9 cellular contexts compared by ENCODE assay signal in genomic region chr9:137294091-137294683, GRCh38. TPM values are rescaled to one million over a fixed set of nuclear protein-coding genes. Genes with fewer than 3 reads are reported as not detected.
DNase-seq lines count a peak whose midpoint lies in the region; ATAC-seq and TF ChIP-seq lines count a peak whose summit lies in the region.
"Had no signal": no experiment of that assay in that cellular context is flagged by ENCODE, and none has a peak within 500 bp of the region (broad histone marks: within the 10 kb centered on the region; RNA-seq: fewer than 3 reads in every experiment).

No MANE protein-coding gene starts in this region.

- no peaks in the 10 kb centered on the region for H3K9me2 ChIP-seq in OCI-LY7 (ENCODE audit: insufficient read depth, low read length)

- H3K9me3 Mint-ChIP-seq in activated naive CD4-positive, alpha-beta T cell treated with anti-CD3 and anti-CD28 coated beads for 36 hours: peaks cover 1% of the 10 kb centered on the region
- no peaks in the 10 kb centered on the region for H3K9me3 Mint-ChIP-seq in natural killer cell treated with Interleukin-12 subunit alpha and Interleukin-12 subunit beta and Interleukin-15 and Interleukin-18, amount 100 ng/mL, for 72 hours

- H3K4me1 Mint-ChIP-seq in activated naive CD4-positive, alpha-beta T cell treated with anti-CD3 and anti-CD28 coated beads for 36 hours (ENCODE audit: low read depth): peaks cover 8% of the 10 kb centered on the region
- peaks cover 5 to 8% of the 10 kb centered on the region in 2 donors for H3K4me1 Mint-ChIP-seq in natural killer cell treated with Interleukin-12 subunit alpha and Interleukin-12 subunit beta and Interleukin-15 and Interleukin-18, amount 100 ng/mL, for 72 hours (ENCODE audit: low read depth in 2 of 2)

- no TSS peak for BruUV-seq in OCI-LY7 (replicated peaks; lab: Mats Ljungman, UMichigan)

- H3K4me3 ChIP-seq in OCI-LY7 (ENCODE audit: low read depth, low read length, poor library complexity, severe bottlenecking): no peak overlapping the region
- no peak overlapping the region for H3K4me3 ChIP-seq in choroid plexus epithelial cell (ENCODE audit: low read depth, low read length)

- H2AFZ ChIP-seq in OCI-LY7 (ENCODE audit: low read length): no peak overlapping the region

- intact Hi-C loops in activated naive CD4-positive, alpha-beta T cell treated with anti-CD3 and anti-CD28 coated beads for 36 hours (cut with micrococcal nuclease): loop anchor here (1.0 kb wide), 1 partner anchor 151 kb away; no protein-coding TSS in a partner anchor
- intact Hi-C loops in OCI-LY7 (cut with micrococcal nuclease; ENCODE audit: unreplicated experiment): no loop called here

- H3K4me1 ChIP-seq in OCI-LY7 (ENCODE audit: insufficient read depth, low read length, poor library complexity, severe bottlenecking): peaks cover 22% of the 10 kb centered on the region

- peak; percentile 64 to 70 for ATAC-seq in natural killer cell treated with Interleukin-12 subunit alpha and Interleukin-12 subunit beta and Interleukin-15 and Interleukin-18, amount 100 ng/mL, for 72 hours
- no peak for ATAC-seq in GM19023 (IDR thresholded peaks at IDR 0.05; ENCODE audit: unreplicated experiment)

- H3K27me3 Mint-ChIP-seq in activated naive CD4-positive, alpha-beta T cell treated with anti-CD3 and anti-CD28 coated beads for 36 hours (ENCODE audit: low read depth): peaks cover 20% of the 10 kb centered on the region
- H3K27me3 Mint-ChIP-seq in natural killer cell treated with Interleukin-12 subunit alpha and Interleukin-12 subunit beta and Interleukin-15 and Interleukin-18, amount 100 ng/mL, for 72 hours: peaks cover 10 to 15% of the 10 kb centered on the region in 2 donors

- no peaks in the 10 kb centered on the region for H3K36me3 ChIP-seq in OCI-LY7 (ENCODE audit: insufficient read depth, low read length)

- no peak overlapping the region for H3K27ac Mint-ChIP-seq in activated naive CD4-positive, alpha-beta T cell treated with anti-CD3 and anti-CD28 coated beads for 36 hours
- H3K27ac Mint-ChIP-seq in natural killer cell treated with Interleukin-12 subunit alpha and Interleukin-12 subunit beta and Interleukin-15 and Interleukin-18, amount 100 ng/mL, for 72 hours: no peak overlapping the region

- H3K79me2 ChIP-seq in OCI-LY7 (ENCODE audit: insufficient read depth, low read depth, low read length): no peaks in the 10 kb centered on the region

- H3K9me3 ChIP-seq in OCI-LY7 (ENCODE audit: low read length): no peaks in the 10 kb centered on the region; the same call in 1 of the 2 replicates

- no peaks in the 10 kb centered on the region for H4K20me1 ChIP-seq in OCI-LY7 (ENCODE audit: insufficient read depth, low read length)

- POLR2A ChIA-PET in OCI-LY7 (lab: Charles Lee): no interaction called here

- CTCF ChIA-PET in activated naive CD4-positive, alpha-beta T cell treated with anti-CD3 and anti-CD28 coated beads for 36 hours (lab: Charles Lee): interaction anchor here (0.8 to 1.3 kb wide), 2 partner anchors 199 to 233 kb away, joined by 3 read pairs; no protein-coding TSS in a partner anchor
- CTCF ChIA-PET in OCI-LY7 (lab: Charles Lee; ENCODE audit: unreplicated experiment): no interaction called here

- DNase-seq in activated naive CD4-positive, alpha-beta T cell treated with anti-CD3 and anti-CD28 coated beads for 36 hours: peak; percentile 37
- DNase-seq in activated naive CD4-positive, alpha-beta T cell treated with Interleukin-2 at 50 U/mL for 16 hours: no peak
- DNase-seq in OCI-LY7 (ENCODE audit: low spot score) (peak; percentile 67), choroid plexus epithelial cell (ENCODE audit: low read depth) (peak; percentile 61), AML-193 (lab: John Stamatoyannopoulos, UW) (no peak), C1 segment of cervical spinal cord (lab: John Stamatoyannopoulos, UW) (no peak)
- DNase-seq in natural killer cell treated with Interleukin-12 subunit alpha and Interleukin-12 subunit beta and Interleukin-15 and Interleukin-18, amount 100 ng/mL, for 72 hours (ENCODE audit: low spot score): no peak

- no peaks in the 10 kb centered on the region for H3K36me3 Mint-ChIP-seq in activated naive CD4-positive, alpha-beta T cell treated with anti-CD3 and anti-CD28 coated beads for 36 hours (ENCODE audit: low read depth)
- H3K36me3 Mint-ChIP-seq in natural killer cell treated with Interleukin-12 subunit alpha and Interleukin-12 subunit beta and Interleukin-15 and Interleukin-18, amount 100 ng/mL, for 72 hours: no peaks in the 10 kb centered on the region

- TF ChIP-seq CTCF in OCI-LY7 (conservative IDR thresholded peaks at IDR 0.05; ENCODE audit: low read length) (peak; percentile 51; the same call in 1 of the 2 replicates), choroid plexus epithelial cell (conservative IDR thresholded peaks at IDR 0.05; ENCODE audit: low read depth, low read length) (no peak)

- H3K4me2 ChIP-seq in OCI-LY7 (ENCODE audit: low read length): no peak overlapping the region

- no peak overlapping the region for H3K27ac ChIP-seq in OCI-LY7 (ENCODE audit: low read depth, low read length, poor library complexity, severe bottlenecking)

- H3K4me3 Mint-ChIP-seq in activated naive CD4-positive, alpha-beta T cell treated with anti-CD3 and anti-CD28 coated beads for 36 hours: peak overlapping the region; percentile 9
- H3K4me3 Mint-ChIP-seq in natural killer cell treated with Interleukin-12 subunit alpha and Interleukin-12 subunit beta and Interleukin-15 and Interleukin-18, amount 100 ng/mL, for 72 hours: peak overlapping the region; percentile 60

RNA-seq across cellular contexts. Expression of gene NRARP, which starts 7.9 kb away (rescaled TPM):
- total RNA-seq in activated naive CD4-positive, alpha-beta T cell treated with anti-CD3 and anti-CD28 coated beads for 36 hours: 1 to 10 TPM; 1.8 to 2.2 TPM
- total RNA-seq in OCI-LY7 (2014; rRNA removed; shearing (Covaris generic)): 6.9 TPM in 2 replicates
- total RNA-seq in OCI-LY7 (2022): 6.4 and 8.9 TPM in 2 replicates
- total RNA-seq in natural killer cell treated with Interleukin-12 subunit alpha and Interleukin-12 subunit beta and Interleukin-15 and Interleukin-18, amount 100 ng/mL, for 72 hours: 1 to 10 TPM in 1 of 2 donors, under 1 TPM in 1; 0.88 to 2.6 TPM

RNA-seq across cellular contexts. Expression of gene TOR4A, which starts 16.7 kb away (rescaled TPM):
- total RNA-seq in activated naive CD4-positive, alpha-beta T cell treated with anti-CD3 and anti-CD28 coated beads for 36 hours: 1 to 10 TPM in 1 of 2 experiments, under 1 TPM in 1; 0.93 to 1.1 TPM
- total RNA-seq in OCI-LY7 (2014; rRNA removed; shearing (Covaris generic)): 11.6 and 11.7 TPM in 2 replicates
- 19.7 and 22.3 TPM in 2 replicates for total RNA-seq in OCI-LY7 (2022)
- total RNA-seq in natural killer cell treated with Interleukin-12 subunit alpha and Interleukin-12 subunit beta and Interleukin-15 and Interleukin-18, amount 100 ng/mL, for 72 hours: 10 to 100 TPM; 31.1 to 38.4 TPM

RNA-seq across cellular contexts. Expression of gene NELFB, which starts 39.1 kb away (rescaled TPM):
- total RNA-seq in activated naive CD4-positive, alpha-beta T cell treated with anti-CD3 and anti-CD28 coated beads for 36 hours: 10 to 100 TPM; 47.0 to 47.1 TPM
- 59.5 and 62.6 TPM in 2 replicates for total RNA-seq in OCI-LY7 (2014; rRNA removed; shearing (Covaris generic))
- 74.8 and 76.1 TPM in 2 replicates for total RNA-seq in OCI-LY7 (2022)
- 10 to 100 TPM; 58.8 to 90.3 TPM for total RNA-seq in natural killer cell treated with Interleukin-12 subunit alpha and Interleukin-12 subunit beta and Interleukin-15 and Interleukin-18, amount 100 ng/mL, for 72 hours

RNA-seq across cellular contexts. Expression of gene STPG3, which starts 43.1 kb away (rescaled TPM):
- not detected for total RNA-seq in activated naive CD4-positive, alpha-beta T cell treated with anti-CD3 and anti-CD28 coated beads for 36 hours
- 0.73 TPM in 1 of 2 replicates, not detected in the other for total RNA-seq in OCI-LY7 (2014; rRNA removed; shearing (Covaris generic))
- total RNA-seq in OCI-LY7 (2022): 1.7 and 2.7 TPM in 2 replicates
- total RNA-seq in natural killer cell treated with Interleukin-12 subunit alpha and Interleukin-12 subunit beta and Interleukin-15 and Interleukin-18, amount 100 ng/mL, for 72 hours: not detected
- total RNA-seq: skeletal muscle tissue had no signal

RNA-seq across cellular contexts. Expression of gene TUBB4B, which starts 53.1 kb away (rescaled TPM):
- 100 to 1,000 TPM; 193 to 196 TPM for total RNA-seq in activated naive CD4-positive, alpha-beta T cell treated with anti-CD3 and anti-CD28 coated beads for 36 hours
- 376 and 417 TPM in 2 replicates for total RNA-seq in OCI-LY7 (2014; rRNA removed; shearing (Covaris generic))
- total RNA-seq in OCI-LY7 (2022): 402 and 443 TPM in 2 replicates
- 100 to 1,000 TPM; 332 to 432 TPM for total RNA-seq in natural killer cell treated with Interleukin-12 subunit alpha and Interleukin-12 subunit beta and Interleukin-15 and Interleukin-18, amount 100 ng/mL, for 72 hours

Comparison
In these comparisons a context has a peak if more than half of its experiments do, and no peak if none do; other contexts are left out.
1. DNase-seq: peak in activated naive CD4-positive, alpha-beta T cell treated with anti-CD3 and anti-CD28 coated beads for 36 hours (single experiment), OCI-LY7 (single experiment) and choroid plexus epithelial cell (single experiment); none in activated naive CD4-positive, alpha-beta T cell treated with Interleukin-2 at 50 U/mL for 16 hours (single experiment), natural killer cell treated with Interleukin-12 subunit alpha and Interleukin-12 subunit beta and Interleukin-15 and Interleukin-18, amount 100 ng/mL, for 72 hours (single experiment), AML-193 (0 of 2) and C1 segment of cervical spinal cord (0 of 14).
2. RNA of gene TOR4A, which starts 16.7 kb away (total RNA-seq): 31.1 to 38.4 TPM in natural killer cell treated with Interleukin-12 subunit alpha and Interleukin-12 subunit beta and Interleukin-15 and Interleukin-18, amount 100 ng/mL, for 72 hours and 11.6 to 22.3 TPM in OCI-LY7; 0.93 to 1.1 TPM in activated naive CD4-positive, alpha-beta T cell treated with anti-CD3 and anti-CD28 coated beads for 36 hours; every median in the first group is over 4 times any median in the second.